In the genomic region with DNA sequence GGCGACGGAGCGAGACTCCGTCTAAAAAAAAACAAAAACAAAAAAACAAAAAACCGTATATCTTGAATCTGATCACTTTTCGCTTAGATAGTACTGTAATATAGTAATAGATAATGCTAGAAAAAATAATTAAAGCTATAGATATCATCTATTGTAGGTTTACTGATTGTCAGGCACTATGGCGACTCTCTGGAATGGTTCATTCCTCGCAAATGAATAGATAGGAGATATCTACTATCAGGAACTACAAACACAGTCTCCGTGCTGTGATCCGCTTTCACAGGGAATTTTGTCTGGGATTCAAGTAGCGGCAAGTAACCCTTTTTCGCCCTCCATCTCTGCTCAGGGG, we compare ENCODE assay signal across 8 cellular contexts. TPM values are rescaled to one million over a fixed set of nuclear protein-coding genes. Genes with fewer than 3 reads are reported as not detected.
DNase-seq lines count a peak whose midpoint lies in the region; ATAC-seq and TF ChIP-seq lines count a peak whose summit lies in the region.

No MANE protein-coding gene starts in this region.

- DNase-seq in AG04449 (ENCODE audit: low read depth, low spot score) (no peak), coronary artery (ENCODE audit: low spot score) (no peak), C1 segment of cervical spinal cord (lab: John Stamatoyannopoulos, UW) (no peak), NCI-H2196 (lab: John Stamatoyannopoulos, UW; ENCODE audit: unreplicated experiment) (no peak), NCI-H526 (lab: John Stamatoyannopoulos, UW) (no peak)
- no peak for DNase-seq in naive thymus-derived CD4-positive, alpha-beta T cell

- POLR2A ChIA-PET in AG04449 (lab: Yijun Ruan, JAX): interaction anchor here (1.0 to 1.3 kb wide), 2 partner anchors 80 to 401 kb away, joined by 3 to 4 read pairs; a partner anchor contains a TSS
- POLR2A ChIA-PET in naive thymus-derived CD4-positive, alpha-beta T cell (lab: Charles Lee): interaction anchor here (0.6 to 1.3 kb wide), 8 partner anchors 10 to 673 kb away, joined by 3 to 7 read pairs (median 4); a partner anchor contains a TSS

- ATAC-seq in naive thymus-derived CD4-positive, alpha-beta T cell: no peak
- no peak for ATAC-seq in GM18511 (IDR thresholded peaks at IDR 0.05; ENCODE audit: unreplicated experiment)

- H3K4me1 Mint-ChIP-seq in naive thymus-derived CD4-positive, alpha-beta T cell: peaks cover 8 to 45% (median 39%) of the 10 kb centered on the region in 7 donors

- H3K9me3 ChIP-seq in KOPT-K1 (ENCODE audit: insufficient read depth, low read length, poor library complexity, severe bottlenecking): no peaks in the 10 kb centered on the region
- H3K9me3 ChIP-seq in naive thymus-derived CD4-positive, alpha-beta T cell (ENCODE audit: control insufficient read depth in 2 of 3, low read length in 3 of 3): no peaks in the 10 kb centered on the region

- H3K27ac Mint-ChIP-seq in naive thymus-derived CD4-positive, alpha-beta T cell: peak overlapping the region; percentile 93 to 98 (median 96)

- TF ChIP-seq CTCF in AG04449 (IDR thresholded peaks at IDR 0.05; ENCODE audit: insufficient read depth, low read length, missing control alignments) (no peak), coronary artery (IDR thresholded peaks at IDR 0.05) (no peak)

- intact Hi-C loops in naive thymus-derived CD4-positive, alpha-beta T cell (cut with micrococcal nuclease): loop anchor here (1.0 to 10.0 kb wide), 13 partner anchors 81 to 1856 kb away; a partner anchor contains a TSS

- H3K27ac ChIP-seq in KOPT-K1 (ENCODE audit: low read depth, low read length, poor library complexity, severe bottlenecking): peak overlapping the region; percentile 73
- peak overlapping the region; percentile 92 to 96 for H3K27ac ChIP-seq in coronary artery
- H3K27ac ChIP-seq in naive thymus-derived CD4-positive, alpha-beta T cell (ENCODE audit: low read depth, low read length): peak overlapping the region; percentile 81

- H3K4me3 Mint-ChIP-seq in naive thymus-derived CD4-positive, alpha-beta T cell: peak overlapping the region; percentile 91 to 99 (median 96)

- H3K4me3 ChIP-seq in AG04449 (ENCODE audit: low read depth, low read length) (peak overlapping the region; percentile 83), coronary artery (peak overlapping the region; percentile 81)
- peak overlapping the region; percentile 97 for H3K4me3 ChIP-seq in naive thymus-derived CD4-positive, alpha-beta T cell (ENCODE audit: low read length)

- no peaks in the 10 kb centered on the region for H3K27me3 ChIP-seq in naive thymus-derived CD4-positive, alpha-beta T cell (ENCODE audit: control insufficient read depth in 2 of 2, insufficient read depth in 2 of 2, low read length in 2 of 2)

- peaks cover 0 to 4% (median 0%) of the 10 kb centered on the region in 11 donors for H3K9me3 Mint-ChIP-seq in naive thymus-derived CD4-positive, alpha-beta T cell

- H3K4me1 ChIP-seq in naive thymus-derived CD4-positive, alpha-beta T cell (ENCODE audit: control insufficient read depth in 2 of 2, insufficient read depth in 2 of 2, low read length in 2 of 2): peaks cover 9 to 10% of the 10 kb centered on the region in 2 donors

- no peaks in the 10 kb centered on the region for H3K27me3 Mint-ChIP-seq in naive thymus-derived CD4-positive, alpha-beta T cell

- no peaks in the 10 kb centered on the region for H3K36me3 Mint-ChIP-seq in naive thymus-derived CD4-positive, alpha-beta T cell

- CTCF ChIA-PET in AG04449 (lab: Yijun Ruan, JAX): interaction anchor here (0.9 to 1.7 kb wide), 3 partner anchors 13 to 210 kb away, joined by 3 to 5 read pairs (median 3); a partner anchor contains a TSS
- CTCF ChIA-PET in naive thymus-derived CD4-positive, alpha-beta T cell (lab: Charles Lee): interaction anchor here (0.9 kb wide), 1 partner anchor 78 kb away, joined by 3 read pairs; no protein-coding TSS in a partner anchor

- no peaks in the 10 kb centered on the region for H3K36me3 ChIP-seq in KOPT-K1 (ENCODE audit: insufficient read depth, low read length)
- H3K36me3 ChIP-seq in naive thymus-derived CD4-positive, alpha-beta T cell (ENCODE audit: control insufficient read depth in 2 of 3, insufficient read depth in 3 of 3, low read length in 3 of 3): no peaks in the 10 kb centered on the region

RNA-seq across cellular contexts. Expression of a gene that starts 0.3 kb away (rescaled TPM):
- total RNA-seq in naive thymus-derived CD4-positive, alpha-beta T cell: 1 to 10 TPM in 2 of 5 experiments, not detected in 3; 1.2 to 1.9 TPM
- polyA plus RNA-seq in naive thymus-derived CD4-positive, alpha-beta T cell: 1 to 10 TPM in 1 of 2 donors, not detected in 1; 1.3 TPM

RNA-seq across cellular contexts. Expression of a gene that starts 5.0 kb away (rescaled TPM):
- total RNA-seq in naive thymus-derived CD4-positive, alpha-beta T cell: 10 to 100 TPM; 16.4 to 38.7 (median 24.2) TPM
- 10 to 100 TPM; 18.1 to 32.1 TPM for polyA plus RNA-seq in naive thymus-derived CD4-positive, alpha-beta T cell
